In the genomic region with DNA sequence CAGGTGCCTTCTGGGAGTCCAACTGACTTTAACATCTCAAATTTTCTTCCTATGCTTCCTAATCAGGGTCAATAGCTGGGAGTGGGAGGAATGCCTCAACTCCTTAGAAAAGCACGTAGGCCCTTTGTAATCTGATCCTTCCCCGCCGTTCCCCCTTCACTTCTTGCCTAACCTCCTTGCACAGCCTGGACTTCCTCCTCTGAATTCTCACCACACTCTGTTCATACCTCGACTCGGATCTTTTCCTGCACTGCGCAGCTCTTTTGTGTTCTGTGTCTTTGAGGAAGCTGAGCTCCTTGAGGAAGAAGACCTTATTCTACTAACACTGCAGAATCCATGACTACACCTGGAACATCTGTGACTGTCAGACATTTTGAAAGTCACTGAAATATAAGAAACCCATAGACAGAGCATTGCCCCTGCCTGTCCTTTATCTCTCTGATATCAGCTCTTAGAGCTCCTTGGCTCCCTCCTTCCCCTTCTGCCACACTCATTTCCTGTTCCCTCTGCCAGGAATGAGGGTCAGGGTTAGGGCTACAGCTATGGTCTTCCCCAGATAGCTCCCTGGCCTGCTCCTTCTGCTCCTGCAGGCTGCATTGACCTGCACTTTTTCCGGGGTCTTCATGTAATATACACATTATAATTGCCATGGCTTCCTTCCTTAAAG, we compare ENCODE assay signal across 19 cellular contexts.
"Had no signal": no experiment of that assay in that cellular context is flagged by ENCODE, and none has a peak within 500 bp of the region (broad histone marks: within the 10 kb centered on the region; RNA-seq: fewer than 3 reads in every experiment).

No MANE protein-coding gene starts in this region.

- H3K36me3 ChIP-seq: heart left ventricle, neutrophil, right lobe of liver, tibial nerve, vagina had no signal

- H3K4me3 Mint-ChIP-seq: activated naive CD4-positive, alpha-beta T cell treated with anti-CD3 and anti-CD28 coated beads, Interleukin-2, amount 10 ng/mL, durations not matched to agents 7 days and 5 days; stimulated activated memory B cell treated with anti-CD40 and anti-IgM and Interleukin-4, amounts not matched to agents 10 μg/mL and 1 μg/mL and 100 μg/mL, for 72 hours; T-helper 1 cell treated with Interleukin-12 subunit alpha and Interleukin-12 subunit beta and Interleukin-4 antibody, amounts not matched to agents 30 μg/mL and 1 μg/mL, for 36 hours had no signal

- H3K27me3 ChIP-seq: heart left ventricle, neutrophil, right lobe of liver, tibial nerve, vagina had no signal

- ATAC-seq: heart left ventricle; right lobe of liver; stimulated activated memory B cell treated with anti-CD40 and anti-IgM and Interleukin-4, amounts not matched to agents 10 μg/mL and 1 μg/mL and 100 μg/mL, for 72 hours had no signal

- H3K4me1 ChIP-seq: heart left ventricle, right lobe of liver, vagina had no signal

- DNase-seq: activated CD4-positive, alpha-beta T cell treated with anti-CD3 and anti-CD28 coated beads, Interleukin-2, amount 50 U/mL, for 1 hour; activated CD4-positive, CD25-positive, alpha-beta regulatory T cell; activated naive CD4-positive, alpha-beta T cell treated with anti-CD3 and anti-CD28 coated beads, Interleukin-2, amount 10 ng/mL, durations not matched to agents 7 days and 5 days; activated T-cell treated with anti-CD3 and anti-CD28 coated beads for 4 hours; central memory CD4-positive, alpha-beta T cell; cortex of kidney; foreskin fibroblast; heart left ventricle; kidney glomerular epithelial cell; midbrain; right lobe of liver; stimulated activated CD4-positive, alpha-beta T cell treated with anti-CD3 and anti-CD28 coated beads, Interleukin-1b, Interleukin-23, amount 100 ng/mL, for 48 hours had no signal

- H3K27ac Mint-ChIP-seq: activated naive CD4-positive, alpha-beta T cell treated with anti-CD3 and anti-CD28 coated beads, Interleukin-2, amount 10 ng/mL, durations not matched to agents 7 days and 5 days; activated T-helper 2 cell treated with anti-CD3 and anti-CD28 coated beads, Interferon-gamma antibody, Interleukin-2, Interleukin-4, amounts not matched to agents 10 μg/mL and 5 μg/mL and 100 μg/mL, durations not matched to agents 14 hours and 24 hours and 36 hours; stimulated activated memory B cell treated with anti-CD40 and anti-IgM and Interleukin-4, amounts not matched to agents 10 μg/mL and 1 μg/mL and 100 μg/mL, for 72 hours; T-helper 1 cell treated with Interleukin-12 subunit alpha and Interleukin-12 subunit beta and Interleukin-4 antibody, amounts not matched to agents 30 μg/mL and 1 μg/mL, for 36 hours had no signal

- H3K4me1 Mint-ChIP-seq: activated naive CD4-positive, alpha-beta T cell treated with anti-CD3 and anti-CD28 coated beads, Interleukin-2, amount 10 ng/mL, durations not matched to agents 7 days and 5 days; stimulated activated memory B cell treated with anti-CD40 and anti-IgM and Interleukin-4, amounts not matched to agents 10 μg/mL and 1 μg/mL and 100 μg/mL, for 72 hours had no signal

- H3K27me3 Mint-ChIP-seq: stimulated activated memory B cell treated with anti-CD40 and anti-IgM and Interleukin-4, amounts not matched to agents 10 μg/mL and 1 μg/mL and 100 μg/mL, for 72 hours had no signal

- H3K9me3 Mint-ChIP-seq: activated naive CD4-positive, alpha-beta T cell treated with anti-CD3 and anti-CD28 coated beads, Interleukin-2, amount 10 ng/mL, durations not matched to agents 7 days and 5 days; activated T-helper 2 cell treated with anti-CD3 and anti-CD28 coated beads, Interferon-gamma antibody, Interleukin-2, Interleukin-4, amounts not matched to agents 10 μg/mL and 5 μg/mL and 100 μg/mL, durations not matched to agents 14 hours and 24 hours and 36 hours; stimulated activated memory B cell treated with anti-CD40 and anti-IgM and Interleukin-4, amounts not matched to agents 10 μg/mL and 1 μg/mL and 100 μg/mL, for 72 hours; T-helper 1 cell treated with Interleukin-12 subunit alpha and Interleukin-12 subunit beta and Interleukin-4 antibody, amounts not matched to agents 30 μg/mL and 1 μg/mL, for 36 hours had no signal

- H3K4me3 ChIP-seq: heart left ventricle, right lobe of liver, tibial nerve, vagina had no signal

- H3K9me3 ChIP-seq: heart left ventricle, neutrophil, right lobe of liver, tibial nerve, vagina had no signal

- H3K27ac ChIP-seq: heart left ventricle, neutrophil, right lobe of liver, tibial nerve, vagina had no signal

- H3K36me3 Mint-ChIP-seq: activated naive CD4-positive, alpha-beta T cell treated with anti-CD3 and anti-CD28 coated beads, Interleukin-2, amount 10 ng/mL, durations not matched to agents 7 days and 5 days; stimulated activated memory B cell treated with anti-CD40 and anti-IgM and Interleukin-4, amounts not matched to agents 10 μg/mL and 1 μg/mL and 100 μg/mL, for 72 hours had no signal

- FAIRE-seq: TTC549 had no signal
